ENCODE assay signal across 8 cellular contexts in genomic region chr1:199272690-199273089, GRCh38.
DNase-seq lines count a peak whose midpoint lies in the region; ATAC-seq and TF ChIP-seq lines count a peak whose summit lies in the region.

No MANE protein-coding gene starts in this region.

- TF ChIP-seq EP300 in transverse colon (IDR thresholded peaks at IDR 0.05; ENCODE audit: low read depth): no peak

- no peak for TF ChIP-seq POLR2A in transverse colon (IDR thresholded peaks at IDR 0.05)

- in situ Hi-C loops in transverse colon (cut with MboI; ENCODE audit: low pct_ligation_motif_present in 1 of 4, low pct_unique_long_range_greater_than_20kb in 1 of 4, low sequenced_read_pairs in 3 of 4): no loop called here

- DNase-seq in RKO (ENCODE audit: low spot score): peak; percentile 92
- peak; percentile 14 to 45 (median 44) for DNase-seq in right cardiac atrium
- DNase-seq in NCI-H1436 treated with DMSO at 0.1 percent for 48 hours (lab: John Stamatoyannopoulos, UW): no peak
- DNase-seq in transverse colon: no peak
- no peak for DNase-seq in nucleus accumbens (lab: John Stamatoyannopoulos, UW)
- no peak for DNase-seq in OCI-M2 (lab: John Stamatoyannopoulos, UW; ENCODE audit: unreplicated experiment)

- no peaks in the 10 kb centered on the region for H3K9me3 ChIP-seq in right cardiac atrium (ENCODE audit: control insufficient read depth, low read length)
- no peaks in the 10 kb centered on the region for H3K9me3 ChIP-seq in transverse colon

- intact Hi-C loops in right cardiac atrium (cut with DNase I): no loop called here
- intact Hi-C loops in transverse colon (cut with DNase I; ENCODE audit: low total_unique reads): no loop called here

- H3K27me3 ChIP-seq in right cardiac atrium (ENCODE audit: control insufficient read depth, insufficient read depth) (no peaks in the 10 kb centered on the region), transverse colon (no peaks in the 10 kb centered on the region)

- no peaks in the 10 kb centered on the region for H3K36me3 ChIP-seq in transverse colon

- ATAC-seq in GM18511 (IDR thresholded peaks at IDR 0.05; ENCODE audit: unreplicated experiment) (peak; percentile 85), HG02678 (IDR thresholded peaks at IDR 0.05; ENCODE audit: unreplicated experiment) (peak; percentile 76), right cardiac atrium (peak in 1 of 2 donors; percentile 49)

- TF ChIP-seq CTCF in transverse colon (IDR thresholded peaks at IDR 0.05): no peak

- H3K4me1 ChIP-seq in right cardiac atrium (ENCODE audit: control insufficient read depth, insufficient read depth, low read length) (no peaks in the 10 kb centered on the region), transverse colon (no peaks in the 10 kb centered on the region)

- H3K4me3 ChIP-seq in right cardiac atrium (ENCODE audit: low read length) (no peak overlapping the region), transverse colon (no peak overlapping the region)

- 16% methylated on average over 3 of the region's 3 CpGs for WGBS in right cardiac atrium
- 49 to 52% methylated on average over 3 of the region's 3 CpGs for WGBS in transverse colon (ENCODE audit: low coverage in 1 of 2), 2 donors

- H3K27ac ChIP-seq in right cardiac atrium (ENCODE audit: low read length) (no peak overlapping the region), transverse colon (no peak overlapping the region)

Comparison
In these comparisons a context has a peak if more than half of its experiments do, and no peak if none do; other contexts are left out.
1. DNase-seq: peak in RKO (single experiment) and right cardiac atrium (3 of 3); none in NCI-H1436 treated with DMSO at 0.1 percent for 48 hours (single experiment), transverse colon (single experiment), nucleus accumbens (0 of 56) and OCI-M2 (single experiment).